8 cellular contexts compared by ENCODE assay signal in genomic region chr3:181176610-181177009, GRCh38.
DNase-seq lines count a peak whose midpoint lies in the region; ATAC-seq, FAIRE-seq and TF ChIP-seq lines count a peak whose summit lies in the region.

No MANE protein-coding gene starts in this region.

- no peak for DNase-seq in GM10248 (ENCODE audit: extremely low spot score)
- DNase-seq in NCI-H82 treated with DMSO at 0.1 percent for 48 hours (lab: John Stamatoyannopoulos, UW; ENCODE audit: unreplicated experiment) = peak; percentile 46
- DNase-seq in adrenal gland = peak; percentile 60 to 87 (median 80)
- peak; percentile 52 to 68 for DNase-seq in hippocampal formation (lab: John Stamatoyannopoulos, UW)
- peak; percentile 46 for DNase-seq in small intestine
- DNase-seq in activated effector memory CD4-positive, alpha-beta T cell treated with anti-CD3 and anti-CD28 coated beads, Interleukin-2, amount 50 U/mL, for 16 hours = no peak

- ATAC-seq in HG03469 (IDR thresholded peaks at IDR 0.05; ENCODE audit: unreplicated experiment) = peak; percentile 50
- no peak for ATAC-seq in GM18517 (IDR thresholded peaks at IDR 0.05; ENCODE audit: unreplicated experiment)

- TF ChIP-seq CTCF in GM10248 (IDR thresholded peaks at IDR 0.05; ENCODE audit: control extremely low read depth, extremely low read depth, low read depth, missing control alignments) (peak; percentile 22), adrenal gland (IDR thresholded peaks at IDR 0.05) (peak; percentile 35 to 76 (median 68))

- CTCF ChIA-PET in GM10248 (lab: Yijun Ruan, JAX) = interaction anchor here (2.2 kb wide), 1 partner anchor 17 kb away, joined by 5 read pairs; no protein-coding TSS in a partner anchor

- H3K36me3 ChIP-seq in adrenal gland (replicated peaks in 1 of 2) = no peaks in the 10 kb centered on the region
- H3K36me3 ChIP-seq in small intestine (ENCODE audit: control insufficient read depth in 2 of 2, insufficient read depth in 2 of 2, low read length in 2 of 2) = no peaks in the 10 kb centered on the region

- TF ChIP-seq POLR2A in adrenal gland (IDR thresholded peaks at IDR 0.05) = no peak

- H3K4me3 ChIP-seq in adrenal gland (no peak overlapping the region), small intestine (ENCODE audit: low read depth in 1 of 2, low read length in 2 of 2) (no peak overlapping the region)

- H3K9me3 ChIP-seq in adrenal gland (replicated peaks in 1 of 3) (no peaks in the 10 kb centered on the region), small intestine (ENCODE audit: control insufficient read depth, low read depth) (no peaks in the 10 kb centered on the region)

- intact Hi-C loops in adrenal gland (cut with DNase I) = no loop called here

- 7 to 11% (median 10%) methylated on average over 6 of the region's 6 CpGs for WGBS in adrenal gland, 4 donors
- 6 to 14% (median 12%) methylated on average over 6 of the region's 6 CpGs for WGBS in small intestine, 3 donors

- H3K27ac ChIP-seq in adrenal gland (no peak overlapping the region), small intestine (ENCODE audit: low read depth in 1 of 2, low read length in 1 of 2) (no peak overlapping the region)

- no peak for FAIRE-seq in small intestine (lab: Jason Lieb, UNC)

- H3K27me3 ChIP-seq in adrenal gland (no peaks in the 10 kb centered on the region), small intestine (ENCODE audit: control insufficient read depth in 2 of 2, insufficient read depth in 2 of 2, low read length in 2 of 2) (no peaks in the 10 kb centered on the region)

- POLR2A ChIA-PET in GM10248 (lab: Yijun Ruan, JAX) = interaction anchor here (0.6 kb wide), 1 partner anchor 258 kb away, joined by 3 read pairs; no protein-coding TSS in a partner anchor

- H3K4me1 ChIP-seq in adrenal gland (replicated peaks in 1 of 2) (no peaks in the 10 kb centered on the region), small intestine (ENCODE audit: control insufficient read depth in 2 of 2, insufficient read depth in 1 of 2, low read depth in 1 of 2, low read length in 1 of 2) (no peaks in the 10 kb centered on the region)

Comparison
In these comparisons a context has a peak if more than half of its experiments do, and no peak if none do; other contexts are left out.
1. DNase-seq: peak in NCI-H82 treated with DMSO at 0.1 percent for 48 hours (single experiment), adrenal gland (7 of 7), hippocampal formation (2 of 2) and small intestine (single experiment); none in GM10248 (single experiment) and activated effector memory CD4-positive, alpha-beta T cell treated with anti-CD3 and anti-CD28 coated beads, Interleukin-2, amount 50 U/mL, for 16 hours (single experiment).